In genomic region chr2:44267269-44268258, GRCh38 we compare ENCODE assay signal across 12 cellular contexts. TPM values are rescaled to one million over a fixed set of nuclear protein-coding genes. Genes with fewer than 3 reads are reported as not detected.
DNase-seq lines count a peak whose midpoint lies in the region; ATAC-seq and TF ChIP-seq lines count a peak whose summit lies in the region.
"Had no signal": no experiment of that assay in that cellular context is flagged by ENCODE, and none has a peak within 500 bp of the region (broad histone marks: within the 10 kb centered on the region; RNA-seq: fewer than 3 reads in every experiment).

No MANE protein-coding gene starts in this region.

- intact Hi-C loops in colonic mucosa (cut with DNase I) = no loop called here

- H3K4me1 ChIP-seq in thoracic aorta (ENCODE audit: control insufficient read depth in 1 of 2, low read depth in 2 of 2) = peaks cover 26 to 43% of the 10 kb centered on the region in 2 donors
- no peaks in the 10 kb centered on the region for H3K4me1 ChIP-seq in colonic mucosa

- H3K9me3 Mint-ChIP-seq in mesothelial cell of epicardium = peaks cover 10% of the 10 kb centered on the region

- TF ChIP-seq CTCF in mesothelial cell of epicardium (IDR thresholded peaks at IDR 0.05; ENCODE audit: unreplicated experiment) (no peak), thoracic aorta (IDR thresholded peaks at IDR 0.05) (no peak), colonic mucosa (IDR thresholded peaks at IDR 0.05) (no peak)

- H3K27me3 ChIP-seq in thoracic aorta (replicated peaks; ENCODE audit: insufficient read depth) (no peaks in the 10 kb centered on the region), colonic mucosa (no peaks in the 10 kb centered on the region)

- no peaks in the 10 kb centered on the region for H3K36me3 Mint-ChIP-seq in mesothelial cell of epicardium

- DNase-seq in LHCN-M2 (ENCODE audit: low read depth) (peak; percentile 74), epidermal melanocyte (ENCODE audit: insufficient read length, low spot score) (peak; percentile 28), mesothelial cell of epicardium (ENCODE audit: low spot score in 2 of 2, unreplicated experiment in 2 of 2) (no peak), thoracic aorta (ENCODE audit: low spot score) (peak; percentile 47), colonic mucosa (no peak)
- DNase-seq: NCI-H526 had no signal

- H3K4me1 Mint-ChIP-seq in mesothelial cell of epicardium = peaks cover 8% of the 10 kb centered on the region

- H3K9ac ChIP-seq in colonic mucosa (ENCODE audit: low read depth in 2 of 2, low read length in 2 of 2) = no peak overlapping the region

- ATAC-seq in thoracic aorta (ENCODE audit: insufficient number of reproducible peaks, low FRiP score, low read depth) (peak; percentile 93), SK-N-SH treated with all-trans-retinoic acid at 6 μM for 48 hours (no peak; the same call in 2 of the 3 replicates), GM19324 (IDR thresholded peaks at IDR 0.05; ENCODE audit: low FRiP score, unreplicated experiment) (no peak), GM21367 (IDR thresholded peaks at IDR 0.05; ENCODE audit: unreplicated experiment) (no peak)
- ATAC-seq: HepG2 had no signal

- no peaks in the 10 kb centered on the region for H3K27me3 Mint-ChIP-seq in mesothelial cell of epicardium (ENCODE audit: low read depth)

- H3K4me3 ChIP-seq in thoracic aorta = peak overlapping the region; percentile 35
- H3K4me3 ChIP-seq in colonic mucosa = no peak overlapping the region

- no peaks in the 10 kb centered on the region for H3K36me3 ChIP-seq in thoracic aorta
- H3K36me3 ChIP-seq in colonic mucosa = no peaks in the 10 kb centered on the region

- H3K4me3 Mint-ChIP-seq in mesothelial cell of epicardium = no peak overlapping the region

- peak overlapping the region; percentile 7 for H3K27ac Mint-ChIP-seq in mesothelial cell of epicardium

- no peaks in the 10 kb centered on the region for H3K9me3 ChIP-seq in thoracic aorta
- no peaks in the 10 kb centered on the region for H3K9me3 ChIP-seq in colonic mucosa

- H3K27ac ChIP-seq in thoracic aorta (peak overlapping the region; percentile 89 to 93), colonic mucosa (no peak overlapping the region)

TF ChIP-seq in SK-N-SH treated with all-trans-retinoic acid at 6 μM for 48 hours, 23 proteins besides CTCF, POLR2A, EP300 and RAD21:
- TF ChIP-seq ZNF8 (CRISPR knock-in tag; IDR thresholded peaks at IDR 0.05) (no peak), ZNF70 (CRISPR knock-in tag; IDR thresholded peaks at IDR 0.05) (no peak), ZFP3 (CRISPR knock-in tag; IDR thresholded peaks at IDR 0.05) (no peak), ZNF565 (CRISPR knock-in tag; conservative IDR thresholded peaks at IDR 0.05; ENCODE audit: low read depth) (no peak), ESRRG (CRISPR knock-in tag; IDR thresholded peaks at IDR 0.05) (no peak), PPARA (CRISPR knock-in tag; IDR thresholded peaks at IDR 0.05; ENCODE audit: borderline replicate concordance) (no peak), TCF4 (CRISPR knock-in tag; IDR thresholded peaks at IDR 0.05; ENCODE audit: borderline replicate concordance) (no peak), CSDC2 (CRISPR knock-in tag; IDR thresholded peaks at IDR 0.05) (no peak), ZFP30 (CRISPR knock-in tag; IDR thresholded peaks at IDR 0.05) (no peak), CREB5 (CRISPR knock-in tag; IDR thresholded peaks at IDR 0.05; ENCODE audit: low read depth) (no peak), GLIS3 (CRISPR knock-in tag; IDR thresholded peaks at IDR 0.05) (no peak), POU6F1 (CRISPR knock-in tag; IDR thresholded peaks at IDR 0.05; ENCODE audit: borderline replicate concordance, low read depth) (no peak), RARB (CRISPR knock-in tag; IDR thresholded peaks at IDR 0.05) (no peak), OSR1 (CRISPR knock-in tag; IDR thresholded peaks at IDR 0.05) (no peak), TOX (CRISPR knock-in tag; IDR thresholded peaks at IDR 0.05; ENCODE audit: borderline replicate concordance) (no peak), ARNTL (CRISPR knock-in tag; IDR thresholded peaks at IDR 0.05; ENCODE audit: borderline replicate concordance, low read depth) (no peak), BACH2 (CRISPR knock-in tag; IDR thresholded peaks at IDR 0.05; ENCODE audit: borderline replicate concordance) (no peak)
- TF ChIP-seq, protein P1, sequence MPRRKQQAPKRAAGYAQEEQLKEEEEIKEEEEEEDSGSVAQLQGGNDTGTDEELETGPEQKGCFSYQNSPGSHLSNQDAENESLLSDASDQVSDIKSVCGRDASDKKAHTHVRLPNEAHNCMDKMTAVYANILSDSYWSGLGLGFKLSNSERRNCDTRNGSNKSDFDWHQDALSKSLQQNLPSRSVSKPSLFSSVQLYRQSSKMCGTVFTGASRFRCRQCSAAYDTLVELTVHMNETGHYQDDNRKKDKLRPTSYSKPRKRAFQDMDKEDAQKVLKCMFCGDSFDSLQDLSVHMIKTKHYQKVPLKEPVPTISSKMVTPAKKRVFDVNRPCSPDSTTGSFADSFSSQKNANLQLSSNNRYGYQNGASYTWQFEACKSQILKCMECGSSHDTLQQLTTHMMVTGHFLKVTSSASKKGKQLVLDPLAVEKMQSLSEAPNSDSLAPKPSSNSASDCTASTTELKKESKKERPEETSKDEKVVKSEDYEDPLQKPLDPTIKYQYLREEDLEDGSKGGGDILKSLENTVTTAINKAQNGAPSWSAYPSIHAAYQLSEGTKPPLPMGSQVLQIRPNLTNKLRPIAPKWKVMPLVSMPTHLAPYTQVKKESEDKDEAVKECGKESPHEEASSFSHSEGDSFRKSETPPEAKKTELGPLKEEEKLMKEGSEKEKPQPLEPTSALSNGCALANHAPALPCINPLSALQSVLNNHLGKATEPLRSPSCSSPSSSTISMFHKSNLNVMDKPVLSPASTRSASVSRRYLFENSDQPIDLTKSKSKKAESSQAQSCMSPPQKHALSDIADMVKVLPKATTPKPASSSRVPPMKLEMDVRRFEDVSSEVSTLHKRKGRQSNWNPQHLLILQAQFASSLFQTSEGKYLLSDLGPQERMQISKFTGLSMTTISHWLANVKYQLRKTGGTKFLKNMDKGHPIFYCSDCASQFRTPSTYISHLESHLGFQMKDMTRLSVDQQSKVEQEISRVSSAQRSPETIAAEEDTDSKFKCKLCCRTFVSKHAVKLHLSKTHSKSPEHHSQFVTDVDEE (CRISPR knock-in tag; IDR thresholded peaks at IDR 0.05) = no peak
- TF ChIP-seq, protein P2, sequence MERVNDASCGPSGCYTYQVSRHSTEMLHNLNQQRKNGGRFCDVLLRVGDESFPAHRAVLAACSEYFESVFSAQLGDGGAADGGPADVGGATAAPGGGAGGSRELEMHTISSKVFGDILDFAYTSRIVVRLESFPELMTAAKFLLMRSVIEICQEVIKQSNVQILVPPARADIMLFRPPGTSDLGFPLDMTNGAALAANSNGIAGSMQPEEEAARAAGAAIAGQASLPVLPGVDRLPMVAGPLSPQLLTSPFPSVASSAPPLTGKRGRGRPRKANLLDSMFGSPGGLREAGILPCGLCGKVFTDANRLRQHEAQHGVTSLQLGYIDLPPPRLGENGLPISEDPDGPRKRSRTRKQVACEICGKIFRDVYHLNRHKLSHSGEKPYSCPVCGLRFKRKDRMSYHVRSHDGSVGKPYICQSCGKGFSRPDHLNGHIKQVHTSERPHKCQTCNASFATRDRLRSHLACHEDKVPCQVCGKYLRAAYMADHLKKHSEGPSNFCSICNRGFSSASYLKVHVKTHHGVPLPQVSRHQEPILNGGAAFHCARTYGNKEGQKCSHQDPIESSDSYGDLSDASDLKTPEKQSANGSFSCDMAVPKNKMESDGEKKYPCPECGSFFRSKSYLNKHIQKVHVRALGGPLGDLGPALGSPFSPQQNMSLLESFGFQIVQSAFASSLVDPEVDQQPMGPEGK (CRISPR knock-in tag; IDR thresholded peaks at IDR 0.05; ENCODE audit: borderline replicate concordance) = no peak

RNA-seq across cellular contexts. Expression of gene SLC3A1, which starts 7.7 kb away (rescaled TPM):
- total RNA-seq in LHCN-M2 (2014; rRNA removed) (0.19 TPM in 1 of 2 replicates, not detected in the other), mesothelial cell of epicardium (0.38 TPM in 1 of 3 replicates, not detected in the others), thoracic aorta (under 1 TPM; 0.71 to 0.81 TPM), colonic mucosa (10 to 100 TPM in 1 of 2 donors, 1 to 10 TPM in 1; 5.5 to 36.5 TPM)
- polyA plus RNA-seq in LHCN-M2 (2012) = 0.01 TPM
- total RNA-seq: Daoy, HepG2, pulmonary artery endothelial cell had no signal

Comparison
In these comparisons a context has a peak if more than half of its experiments do, and no peak if none do; other contexts are left out.
1. DNase-seq: peak in LHCN-M2 (single experiment), epidermal melanocyte (single experiment) and thoracic aorta (single experiment); none in mesothelial cell of epicardium (0 of 2) and colonic mucosa (single experiment).